In genomic region chr2:40150206-40150765, GRCh38 we compare ENCODE assay signal across 12 cellular contexts.
"Had no signal": no experiment of that assay in that cellular context is flagged by ENCODE, and none has a peak within 500 bp of the region (broad histone marks: within the 10 kb centered on the region; RNA-seq: fewer than 3 reads in every experiment).

No MANE protein-coding gene starts in this region.

- H3K36me3 ChIP-seq: spleen, stomach, thoracic aorta, upper lobe of right lung had no signal

- ATAC-seq: activated CD4-positive, CD25-positive, alpha-beta regulatory T cell treated with anti-CD3 and anti-CD28 coated beads, Interleukin-2, amount 50 U/mL, for 24 hours; sciatic nerve; upper lobe of right lung had no signal

- H3K27ac Mint-ChIP-seq: activated naive CD8-positive, alpha-beta T cell treated with anti-CD3 and anti-CD28 coated beads for 36 hours; nephron had no signal

- H3K27me3 ChIP-seq: spleen, stomach, upper lobe of right lung had no signal

- H3K4me3 ChIP-seq: spleen, stomach, thoracic aorta, upper lobe of right lung had no signal

- DNase-seq: activated CD4-positive, alpha-beta T cell treated with anti-CD3 and anti-CD28 coated beads, Interleukin-2, amount 50 U/mL, for 1 hour; activated CD8-positive, alpha-beta memory T cell treated with anti-CD3 and anti-CD28 coated beads for 24 hours; activated naive CD8-positive, alpha-beta T cell treated with anti-CD3 and anti-CD28 coated beads for 36 hours; mesendoderm; spleen; stomach; SW 1271; upper lobe of right lung had no signal

- H3K4me1 Mint-ChIP-seq: nephron had no signal

- H3K9me3 Mint-ChIP-seq: activated naive CD8-positive, alpha-beta T cell treated with anti-CD3 and anti-CD28 coated beads for 36 hours; nephron had no signal

- H3K4me3 Mint-ChIP-seq: activated naive CD8-positive, alpha-beta T cell treated with anti-CD3 and anti-CD28 coated beads for 36 hours; nephron had no signal

- H3K27ac ChIP-seq: spleen, stomach, thoracic aorta, upper lobe of right lung had no signal

- H3K4me1 ChIP-seq: spleen, stomach, upper lobe of right lung had no signal

- H3K9me3 ChIP-seq: spleen, stomach, thoracic aorta, upper lobe of right lung had no signal

- H3K36me3 Mint-ChIP-seq: activated naive CD8-positive, alpha-beta T cell treated with anti-CD3 and anti-CD28 coated beads for 36 hours had no signal
